ENCODE assay signal across 12 cellular contexts in genomic region chr6:88899569-88900316, GRCh38.
A peak's percentile ranks its signal among the peaks of the same experiment; 100 is the strongest.
DNase-seq lines count a peak whose midpoint lies in the region; ATAC-seq and TF ChIP-seq lines count a peak whose summit lies in the region.
"Had no signal": no experiment of that assay in that cellular context is flagged by ENCODE, and none has a peak within 500 bp of the region (broad histone marks: within the 10 kb centered on the region; RNA-seq: fewer than 3 reads in every experiment).

No MANE protein-coding gene starts in this region.

- no peak overlapping the region for H3K4me3 ChIP-seq in Karpas-422 (ENCODE audit: low read length)
- no peak overlapping the region for H3K4me3 ChIP-seq in brain microvascular endothelial cell (ENCODE audit: low read depth, low read length)
- H3K4me3 ChIP-seq in neural progenitor cell = no peak overlapping the region

- TF ChIP-seq CTCF in brain microvascular endothelial cell (IDR thresholded peaks at IDR 0.05; ENCODE audit: low read depth, low read length, missing control alignments) = peak; percentile 37
- peak; percentile 49 for TF ChIP-seq CTCF in neural progenitor cell (IDR thresholded peaks at IDR 0.05)

- H3K9me3 ChIP-seq in Karpas-422 (ENCODE audit: low read length) (no peaks in the 10 kb centered on the region), neural progenitor cell (ENCODE audit: low read depth) (no peaks in the 10 kb centered on the region)

- in situ Hi-C loops in brain microvascular endothelial cell (cut with HindIII; ENCODE audit: low pct_ligation_motif_present, low sequenced_read_pairs) = no loop called here

- H3K27me3 ChIP-seq in Karpas-422 (ENCODE audit: low read length) (no peaks in the 10 kb centered on the region), brain microvascular endothelial cell (replicated peaks) (no peaks in the 10 kb centered on the region), neural progenitor cell (no peaks in the 10 kb centered on the region)

- H3K4me2 ChIP-seq in Karpas-422 (ENCODE audit: low read depth, low read length, poor library complexity, severe bottlenecking) = no peak overlapping the region
- no peak overlapping the region for H3K4me2 ChIP-seq in neural progenitor cell

- H3K9ac ChIP-seq in Karpas-422 (ENCODE audit: low read length) (no peak overlapping the region), neural progenitor cell (no peak overlapping the region)

- no peak overlapping the region for H3K27ac ChIP-seq in Karpas-422 (ENCODE audit: low read length)
- H3K27ac ChIP-seq in brain microvascular endothelial cell = no peak overlapping the region
- no peak overlapping the region for H3K27ac ChIP-seq in neural progenitor cell

- peaks cover 10% of the 10 kb centered on the region for H3K36me3 Mint-ChIP-seq in neural progenitor cell

- peaks cover 15% of the 10 kb centered on the region for H3K79me2 ChIP-seq in Karpas-422 (ENCODE audit: low read length)
- H3K79me2 ChIP-seq in neural progenitor cell (ENCODE audit: low read depth) = no peaks in the 10 kb centered on the region

- H3K4me1 Mint-ChIP-seq in neural progenitor cell = no peaks in the 10 kb centered on the region
- H3K4me1 Mint-ChIP-seq in stimulated activated naive CD8-positive, alpha-beta T cell treated with anti-CD3 and anti-CD28 coated beads, Interleukin-15, amount 100 ng/mL, for 72 hours = no peaks in the 10 kb centered on the region
- H3K4me1 Mint-ChIP-seq: memory B cell had no signal

- ATAC-seq in HG03442 (IDR thresholded peaks at IDR 0.05; ENCODE audit: unreplicated experiment) = no peak
- ATAC-seq in stimulated activated naive CD8-positive, alpha-beta T cell treated with anti-CD3 and anti-CD28 coated beads, Interleukin-15, amount 100 ng/mL, for 72 hours = no peak

- peaks cover 21% of the 10 kb centered on the region for H3K36me3 ChIP-seq in Karpas-422 (ENCODE audit: insufficient read depth, low read length)
- H3K36me3 ChIP-seq in brain microvascular endothelial cell (replicated peaks) = no peaks in the 10 kb centered on the region
- H3K36me3 ChIP-seq in neural progenitor cell = peaks cover 14% of the 10 kb centered on the region

- H3K27ac Mint-ChIP-seq in neural progenitor cell = no peak overlapping the region
- H3K27ac Mint-ChIP-seq in stimulated activated naive CD8-positive, alpha-beta T cell treated with anti-CD3 and anti-CD28 coated beads, Interleukin-15, amount 100 ng/mL, for 72 hours = no peak overlapping the region
- H3K27ac Mint-ChIP-seq: memory B cell had no signal

- no peak overlapping the region for H2AFZ ChIP-seq in Karpas-422 (ENCODE audit: low read length)
- no peak overlapping the region for H2AFZ ChIP-seq in neural progenitor cell (replicated peaks)

- DNase-seq in DMS 273 (lab: John Stamatoyannopoulos, UW; ENCODE audit: unreplicated experiment) = peak; percentile 19
- no peak for DNase-seq in DMS 273 treated with DMSO at 0.1 percent for 48 hours (lab: John Stamatoyannopoulos, UW)
- peak; percentile 58 for DNase-seq in Karpas-422
- no peak for DNase-seq in brain microvascular endothelial cell
- peak; percentile 4 for DNase-seq in neural progenitor cell (ENCODE audit: low spot score)
- no peak for DNase-seq in NCI-H146 (lab: John Stamatoyannopoulos, UW)
- no peak for DNase-seq in stimulated activated naive CD8-positive, alpha-beta T cell treated with anti-CD3 and anti-CD28 coated beads, Interleukin-15, amount 100 ng/mL, for 72 hours
- DNase-seq: 8988T, EL, NCI-H1436 had no signal

- H3K4me1 ChIP-seq in Karpas-422 (ENCODE audit: low read length) (no peaks in the 10 kb centered on the region), neural progenitor cell (peaks cover 11% of the 10 kb centered on the region)

- H4K20me1 ChIP-seq in Karpas-422 (ENCODE audit: insufficient read depth, low read depth, low read length) = no peaks in the 10 kb centered on the region
- H4K20me1 ChIP-seq in neural progenitor cell (ENCODE audit: low read depth) = peaks cover 21% of the 10 kb centered on the region

- H3K4me3 Mint-ChIP-seq in neural progenitor cell = no peak overlapping the region
- no peak overlapping the region for H3K4me3 Mint-ChIP-seq in stimulated activated naive CD8-positive, alpha-beta T cell treated with anti-CD3 and anti-CD28 coated beads, Interleukin-15, amount 100 ng/mL, for 72 hours
- H3K4me3 Mint-ChIP-seq: memory B cell had no signal

- H3F3A ChIP-seq in neural progenitor cell (ENCODE audit: low read depth) = peaks cover 8% of the 10 kb centered on the region

- H3K9me2 ChIP-seq in Karpas-422 (replicated peaks; ENCODE audit: insufficient read depth, low read length) = no peaks in the 10 kb centered on the region

- no peaks in the 10 kb centered on the region for H3K27me3 Mint-ChIP-seq in neural progenitor cell (ENCODE audit: insufficient read depth, low read depth)
- no peaks in the 10 kb centered on the region for H3K27me3 Mint-ChIP-seq in stimulated activated naive CD8-positive, alpha-beta T cell treated with anti-CD3 and anti-CD28 coated beads, Interleukin-15, amount 100 ng/mL, for 72 hours
- H3K27me3 Mint-ChIP-seq: memory B cell had no signal

- H3K9me3 Mint-ChIP-seq in neural progenitor cell = no peaks in the 10 kb centered on the region
- no peaks in the 10 kb centered on the region for H3K9me3 Mint-ChIP-seq in stimulated activated naive CD8-positive, alpha-beta T cell treated with anti-CD3 and anti-CD28 coated beads, Interleukin-15, amount 100 ng/mL, for 72 hours
- H3K9me3 Mint-ChIP-seq: memory B cell had no signal

Comparison
In these comparisons a context has a peak if more than half of its experiments do, and no peak if none do; other contexts are left out.
1. DNase-seq: peak in DMS 273 (single experiment), Karpas-422 (single experiment) and neural progenitor cell (single experiment); none in DMS 273 treated with DMSO at 0.1 percent for 48 hours (single experiment), brain microvascular endothelial cell (single experiment), NCI-H146 (single experiment) and stimulated activated naive CD8-positive, alpha-beta T cell treated with anti-CD3 and anti-CD28 coated beads, Interleukin-15, amount 100 ng/mL, for 72 hours (0 of 2).